Comparison of ENCODE assay signal across 17 cellular contexts in the genomic region with DNA sequence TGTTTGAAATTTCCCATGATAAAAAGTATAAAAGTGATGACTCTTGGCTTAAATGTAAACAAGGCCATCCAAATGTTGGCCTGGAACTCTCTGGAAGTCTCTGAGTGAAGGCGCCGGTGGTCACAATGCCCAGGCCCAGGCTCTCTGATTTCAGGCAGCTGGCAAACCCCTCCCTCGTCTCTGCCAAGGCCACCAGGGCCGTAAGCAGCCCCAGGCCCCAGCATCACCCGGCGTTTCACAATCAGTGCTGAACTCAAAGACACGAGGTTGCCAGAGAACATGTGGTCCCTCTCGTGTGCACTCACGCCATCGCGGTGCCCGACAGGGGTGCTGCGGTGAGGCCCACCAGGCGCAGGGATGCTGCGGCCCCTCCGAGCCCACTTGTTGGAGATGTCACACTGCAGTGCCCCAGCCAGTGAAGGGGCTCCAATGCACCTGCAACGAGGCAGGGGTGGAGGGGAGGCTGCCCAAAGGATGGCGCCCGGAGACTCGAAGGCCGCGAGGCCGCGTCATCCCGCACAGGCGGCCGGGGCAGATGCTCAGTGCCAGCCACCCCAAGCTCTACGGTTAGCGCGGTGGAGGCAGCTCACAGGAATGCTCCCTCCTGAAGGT. TPM values are rescaled to one million over a fixed set of nuclear protein-coding genes. Genes with fewer than 3 reads are reported as not detected.
DNase-seq lines count a peak whose midpoint lies in the region; TF ChIP-seq lines count a peak whose summit lies in the region.
"Had no signal": no experiment of that assay in that cellular context is flagged by ENCODE, and none has a peak within 500 bp of the region (broad histone marks: within the 10 kb centered on the region; RNA-seq: fewer than 3 reads in every experiment).

No MANE protein-coding gene starts in this region.

- peak overlapping the region; percentile 22 for H3K4ac ChIP-seq in trophoblast cell (ENCODE audit: low read depth, low read length)

- intact Hi-C loops in left ventricle myocardium inferior (cut with micrococcal nuclease): no loop called here

- H3K4me3 Mint-ChIP-seq in IgD-negative memory B cell: no peak overlapping the region
- H3K4me3 Mint-ChIP-seq in activated CD4-positive, alpha-beta memory T cell treated with anti-CD3 and anti-CD28 coated beads, Interleukin-2, amount 10 ng/mL, durations not matched to agents 7 days and 5 days: no peak overlapping the region
- H3K4me3 Mint-ChIP-seq: central memory CD8-positive, alpha-beta T cell; T-helper 1 cell treated with Interleukin-12 subunit alpha and Interleukin-12 subunit beta and Interleukin-4 antibody, amounts not matched to agents 30 μg/mL and 1 μg/mL, for 36 hours had no signal

- H2BK120ac ChIP-seq in trophoblast cell (ENCODE audit: insufficient read depth, low read length, poor library complexity): no peak overlapping the region

- H2AK5ac ChIP-seq in trophoblast cell (ENCODE audit: low read length): no peak overlapping the region

- H3K4me2 ChIP-seq in trophoblast cell (ENCODE audit: low read length): no peak overlapping the region
- H3K4me2 ChIP-seq in hepatocyte: no peak overlapping the region

- H2BK12ac ChIP-seq in trophoblast cell (ENCODE audit: low read length): no peak overlapping the region

- peak overlapping the region in 2 of 3 donors; percentile 90 to 96 for H3K27ac Mint-ChIP-seq in IgD-negative memory B cell
- H3K27ac Mint-ChIP-seq in activated CD4-positive, alpha-beta memory T cell treated with anti-CD3 and anti-CD28 coated beads, Interleukin-2, amount 10 ng/mL, durations not matched to agents 7 days and 5 days: no peak overlapping the region
- H3K27ac Mint-ChIP-seq: T-helper 1 cell treated with Interleukin-12 subunit alpha and Interleukin-12 subunit beta and Interleukin-4 antibody, amounts not matched to agents 30 μg/mL and 1 μg/mL, for 36 hours had no signal

- H3K4me3 ChIP-seq in BE2C (ENCODE audit: low read depth, low read length) (no peak overlapping the region), left ventricle myocardium inferior (no peak overlapping the region), trophoblast cell (ENCODE audit: low read depth, low read length) (no peak overlapping the region), hepatocyte (no peak overlapping the region)
- H3K4me3 ChIP-seq: stomach had no signal

- no peak overlapping the region for H4K91ac ChIP-seq in trophoblast cell (ENCODE audit: low read depth, low read length)

- H2AFZ ChIP-seq in trophoblast cell (ENCODE audit: insufficient read depth, low read length, poor library complexity) (no peak overlapping the region), hepatocyte (no peak overlapping the region)

- no peaks in the 10 kb centered on the region for H3K36me3 Mint-ChIP-seq in IgD-negative memory B cell
- H3K36me3 Mint-ChIP-seq in activated CD4-positive, alpha-beta memory T cell treated with anti-CD3 and anti-CD28 coated beads, Interleukin-2, amount 10 ng/mL, durations not matched to agents 7 days and 5 days (ENCODE audit: low read depth): peaks cover 5% of the 10 kb centered on the region

- no peak overlapping the region for H3K9ac ChIP-seq in trophoblast cell (ENCODE audit: low read length)

- H3K27me3 Mint-ChIP-seq in IgD-negative memory B cell: peaks cover 2% of the 10 kb centered on the region
- no peaks in the 10 kb centered on the region for H3K27me3 Mint-ChIP-seq in activated CD4-positive, alpha-beta memory T cell treated with anti-CD3 and anti-CD28 coated beads, Interleukin-2, amount 10 ng/mL, durations not matched to agents 7 days and 5 days
- H3K27me3 Mint-ChIP-seq: central memory CD8-positive, alpha-beta T cell had no signal

- H3K27me3 ChIP-seq in BE2C (no peaks in the 10 kb centered on the region), left ventricle myocardium inferior (ENCODE audit: low read depth) (no peaks in the 10 kb centered on the region), trophoblast cell (ENCODE audit: insufficient read depth, low read length) (no peaks in the 10 kb centered on the region), hepatocyte (no peaks in the 10 kb centered on the region)
- H3K27me3 ChIP-seq: stomach had no signal

- peaks cover 38% of the 10 kb centered on the region for H4K20me1 ChIP-seq in hepatocyte (ENCODE audit: insufficient read depth, poor library complexity, severe bottlenecking)

- peaks cover 12% of the 10 kb centered on the region for H3K36me3 ChIP-seq in BE2C
- H3K36me3 ChIP-seq in left ventricle myocardium inferior: peaks cover 11% of the 10 kb centered on the region
- H3K36me3 ChIP-seq in trophoblast cell (ENCODE audit: control insufficient read depth in 1 of 2, insufficient read depth in 2 of 2, low read length in 2 of 2): peaks cover 57 to 69% of the 10 kb centered on the region in 2 experiments
- H3K36me3 ChIP-seq in hepatocyte (replicated peaks; ENCODE audit: insufficient read depth, low read depth): no peaks in the 10 kb centered on the region

- H3K4me1 ChIP-seq in BE2C: no peaks in the 10 kb centered on the region
- H3K4me1 ChIP-seq in left ventricle myocardium inferior: peaks cover 15% of the 10 kb centered on the region
- H3K4me1 ChIP-seq in trophoblast cell (ENCODE audit: control insufficient read depth in 1 of 2, insufficient read depth in 2 of 2, low read length in 2 of 2): peaks cover 17 to 20% of the 10 kb centered on the region in 2 experiments
- H3K4me1 ChIP-seq in hepatocyte (ENCODE audit: insufficient read depth): no peaks in the 10 kb centered on the region

- H3K14ac ChIP-seq in trophoblast cell (ENCODE audit: low read length): no peak overlapping the region

- H3K79me1 ChIP-seq in trophoblast cell (ENCODE audit: low read length): peaks cover 3% of the 10 kb centered on the region

- no peaks in the 10 kb centered on the region for H3K9me3 Mint-ChIP-seq in IgD-negative memory B cell
- no peaks in the 10 kb centered on the region for H3K9me3 Mint-ChIP-seq in activated CD4-positive, alpha-beta memory T cell treated with anti-CD3 and anti-CD28 coated beads, Interleukin-2, amount 10 ng/mL, durations not matched to agents 7 days and 5 days
- H3K9me3 Mint-ChIP-seq: central memory CD8-positive, alpha-beta T cell; T-helper 1 cell treated with Interleukin-12 subunit alpha and Interleukin-12 subunit beta and Interleukin-4 antibody, amounts not matched to agents 30 μg/mL and 1 μg/mL, for 36 hours had no signal

- POLR2A ChIA-PET in activated CD4-positive, alpha-beta memory T cell treated with anti-CD3 and anti-CD28 coated beads, Interleukin-2, amount 10 ng/mL, durations not matched to agents 7 days and 5 days (lab: Charles Lee): no interaction called here

- H3K79me2 ChIP-seq in trophoblast cell (ENCODE audit: control insufficient read depth, insufficient read depth, low read length, poor library complexity) (peaks cover 59% of the 10 kb centered on the region), hepatocyte (peaks cover 83% of the 10 kb centered on the region)

- no peak overlapping the region for H4K8ac ChIP-seq in trophoblast cell (ENCODE audit: low read depth, low read length)

- H3K9me3 ChIP-seq in BE2C (no peaks in the 10 kb centered on the region), left ventricle myocardium inferior (replicated peaks) (no peaks in the 10 kb centered on the region), trophoblast cell (ENCODE audit: insufficient read depth, low read depth, low read length) (no peaks in the 10 kb centered on the region), hepatocyte (ENCODE audit: low read depth) (no peaks in the 10 kb centered on the region)
- H3K9me3 ChIP-seq: stomach had no signal

- no peaks in the 10 kb centered on the region for H3K9me2 ChIP-seq in hepatocyte (replicated peaks; ENCODE audit: insufficient read depth)

- peaks cover 33 to 46% (median 42%) of the 10 kb centered on the region in 3 donors for H3K4me1 Mint-ChIP-seq in IgD-negative memory B cell
- peaks cover 4% of the 10 kb centered on the region for H3K4me1 Mint-ChIP-seq in activated CD4-positive, alpha-beta memory T cell treated with anti-CD3 and anti-CD28 coated beads, Interleukin-2, amount 10 ng/mL, durations not matched to agents 7 days and 5 days

- CTCF ChIA-PET in activated CD4-positive, alpha-beta memory T cell treated with anti-CD3 and anti-CD28 coated beads, Interleukin-2, amount 10 ng/mL, durations not matched to agents 7 days and 5 days (lab: Charles Lee): no interaction called here

- H3K27ac ChIP-seq in left ventricle myocardium inferior (replicated peaks) (no peak overlapping the region), trophoblast cell (ENCODE audit: low read depth, low read length) (no peak overlapping the region), hepatocyte (no peak overlapping the region)
- H3K27ac ChIP-seq: stomach had no signal

- no CpG with 5 or more reads among the region's 30 CpGs for WGBS in trophoblast cell (ENCODE audit: extremely low coverage, insufficient coverage, insufficient read length)
- 95% methylated on average over 27 of the region's 30 CpGs for WGBS in hepatocyte (ENCODE audit: low lambda C conversion rate, missing lambda C conversion rate)

- H2BK5ac ChIP-seq in trophoblast cell (ENCODE audit: low read depth, low read length, poor library complexity): no peak overlapping the region

- no peak overlapping the region for H3K23ac ChIP-seq in trophoblast cell (ENCODE audit: low read length)

- no peak overlapping the region for H3K18ac ChIP-seq in trophoblast cell (ENCODE audit: low read length)

- H4K12ac ChIP-seq in trophoblast cell (ENCODE audit: low read depth, low read length): no peak overlapping the region

- DNase-seq in BE2C (peak; percentile 4), left ventricle myocardium inferior (peak; percentile 10), trophoblast cell (no peak), glomerular visceral epithelial cell (ENCODE audit: extremely low spot score) (no peak), hepatocyte (ENCODE audit: low spot score) (no peak)
- no peak for DNase-seq in stimulated activated naive CD4-positive, alpha-beta T cell treated with Interleukin-2 at 50 U/mL for 16 hours (lab: John Stamatoyannopoulos, UW)
- no peak for DNase-seq in activated CD4-positive, alpha-beta memory T cell treated with anti-CD3 and anti-CD28 coated beads, Interleukin-2, amount 10 ng/mL, durations not matched to agents 7 days and 5 days
- DNase-seq: activated T-cell treated with anti-CD3 and anti-CD28 coated beads for 4 hours, AML-193, DMS53, Karpas-422, NCI-H1417, RPMI8226, stomach had no signal

- TF ChIP-seq CTCF in BE2C (IDR thresholded peaks at IDR 0.05; ENCODE audit: low read depth, low read length): no peak
- no peak for TF ChIP-seq CTCF in left ventricle myocardium inferior (IDR thresholded peaks at IDR 0.05; ENCODE audit: borderline replicate concordance)
- no peak for TF ChIP-seq CTCF in hepatocyte (IDR thresholded peaks at IDR 0.05; ENCODE audit: poor library complexity)

RNA-seq across cellular contexts. Expression of a gene that starts 15.0 kb away (rescaled TPM):
- 28.2 TPM for polyA plus RNA-seq in BE2C (2012; ENCODE audit: insufficient read depth, insufficient read length, low read depth)
- 76.4 TPM for polyA plus RNA-seq in IgD-negative memory B cell
- 11.0 TPM for total RNA-seq in left ventricle myocardium inferior
- polyA plus RNA-seq in trophoblast cell (2013): 199 and 206 TPM in 2 replicates
- total RNA-seq in hepatocyte: 44.1 and 46.7 TPM in 2 replicates
- polyA plus RNA-seq in hepatocyte: 56.0 and 75.7 TPM in 2 replicates
- total RNA-seq in activated CD4-positive, alpha-beta memory T cell treated with anti-CD3 and anti-CD28 coated beads, Interleukin-2, amount 10 ng/mL, durations not matched to agents 7 days and 5 days: 10 to 100 TPM; 68.7 to 71.4 TPM

Comparison
In these comparisons a context has a peak if more than half of its experiments do, and no peak if none do; other contexts are left out.
1. DNase-seq: peak in BE2C (single experiment) and left ventricle myocardium inferior (single experiment); none in trophoblast cell (0 of 2), glomerular visceral epithelial cell (single experiment), hepatocyte (single experiment), stimulated activated naive CD4-positive, alpha-beta T cell treated with Interleukin-2 at 50 U/mL for 16 hours (single experiment) and activated CD4-positive, alpha-beta memory T cell treated with anti-CD3 and anti-CD28 coated beads, Interleukin-2, amount 10 ng/mL, durations not matched to agents 7 days and 5 days (single experiment).